19 cellular contexts compared by ENCODE assay signal in the genomic region with DNA sequence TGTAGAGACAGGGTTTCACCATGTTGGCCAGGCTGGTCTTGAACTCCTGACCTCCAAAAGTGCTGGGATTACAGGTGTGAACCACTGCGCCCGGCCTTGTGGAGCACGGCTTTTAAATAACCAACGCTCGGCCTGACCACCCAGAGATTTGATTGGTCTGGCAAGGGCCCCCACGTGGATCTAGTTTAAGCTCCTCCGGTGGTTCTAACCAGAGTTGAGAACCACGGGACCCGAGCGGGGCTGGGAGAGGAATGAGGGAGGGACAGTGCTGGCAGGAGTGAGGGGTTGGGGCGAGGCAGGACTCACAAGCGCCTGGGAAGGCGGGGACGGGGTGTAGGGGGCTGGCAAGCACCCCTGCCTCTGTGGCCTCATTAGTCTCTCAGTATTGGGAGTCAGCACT. TPM values are rescaled to one million over a fixed set of nuclear protein-coding genes. Genes with fewer than 3 reads are reported as not detected.
A peak's percentile ranks its signal among the peaks of the same experiment; 100 is the strongest.
DNase-seq lines count a peak whose midpoint lies in the region; ATAC-seq, FAIRE-seq and TF ChIP-seq lines count a peak whose summit lies in the region.
"Had no signal": no experiment of that assay in that cellular context is flagged by ENCODE, and none has a peak within 500 bp of the region (broad histone marks: within the 10 kb centered on the region; RNA-seq: fewer than 3 reads in every experiment).

No MANE protein-coding gene starts in this region.

- peak overlapping the region; percentile 100 for H3K4me3 Mint-ChIP-seq in T-helper 2 cell treated with Interferon-gamma antibody and Interleukin-4, amounts not matched to agents 5 μg/mL and 100 μg/mL, for 36 hours
- no peak overlapping the region for H3K4me3 Mint-ChIP-seq in GM23338
- H3K4me3 Mint-ChIP-seq: H9 had no signal

- H3K79me2 ChIP-seq in SU-DHL-6 (ENCODE audit: insufficient read depth, low read length) (peaks cover 83% of the 10 kb centered on the region), GM23338 (replicated peaks; ENCODE audit: insufficient read depth) (no peaks in the 10 kb centered on the region)

- peaks cover 34% of the 10 kb centered on the region for H3K4me1 Mint-ChIP-seq in T-helper 2 cell treated with Interferon-gamma antibody and Interleukin-4, amounts not matched to agents 5 μg/mL and 100 μg/mL, for 36 hours (ENCODE audit: low read depth)
- peaks cover 5% of the 10 kb centered on the region; the same call in 1 of the 3 replicates for H3K4me1 Mint-ChIP-seq in GM23338

- no peak for ATAC-seq in GM23338

- H2AFZ ChIP-seq in SU-DHL-6 (ENCODE audit: low read depth, low read length, severe bottlenecking) = no peak overlapping the region
- H2AFZ ChIP-seq in GM23338 = no peak overlapping the region

- H3K9me2 ChIP-seq in SU-DHL-6 (replicated peaks; ENCODE audit: insufficient read depth, low read length) = no peaks in the 10 kb centered on the region
- no peaks in the 10 kb centered on the region for H3K9me2 ChIP-seq in GM23338 (ENCODE audit: insufficient read depth)

- H3K36me3 ChIP-seq in BLaER1 treated with 17β-estradiol and CSF1 and Interleukin-3, amounts not matched to agents 10 nM and 100 nM = peaks cover 7 to 62% (median 37%) of the 10 kb centered on the region in 11 experiments
- H3K36me3 ChIP-seq in SU-DHL-6 (ENCODE audit: low read length) (peaks cover 20% of the 10 kb centered on the region), kidney (ENCODE audit: control insufficient read depth in 1 of 2, insufficient read depth in 2 of 2, low read length in 2 of 2) (no peaks in the 10 kb centered on the region), GM23338 (ENCODE audit: insufficient read depth) (no peaks in the 10 kb centered on the region)

- no peak for TF ChIP-seq CTCF in SU-DHL-6 (IDR thresholded peaks at IDR 0.05; ENCODE audit: insufficient read depth, low read length, poor library complexity, severe bottlenecking)
- no peak for TF ChIP-seq CTCF in kidney (IDR thresholded peaks at IDR 0.05; ENCODE audit: borderline replicate concordance, extremely low read depth, insufficient read depth)
- no peak for TF ChIP-seq CTCF in GM23338 (conservative IDR thresholded peaks at IDR 0.05; ENCODE audit: low read depth in 2 of 2)

- H3K4me1 ChIP-seq in BLaER1 treated with 17β-estradiol and CSF1 and Interleukin-3, amounts not matched to agents 10 nM and 100 nM = peaks cover 39 to 63% (median 52%) of the 10 kb centered on the region in 10 experiments
- H3K4me1 ChIP-seq in kidney (ENCODE audit: control insufficient read depth in 1 of 2, insufficient read depth in 1 of 2, low read depth in 1 of 2, low read length in 2 of 2) (no peaks in the 10 kb centered on the region), GM23338 (ENCODE audit: insufficient read depth) (no peaks in the 10 kb centered on the region)
- H3K4me1 ChIP-seq: Caco-2 had no signal

- H3F3A ChIP-seq in SU-DHL-6 (ENCODE audit: insufficient read depth) (peaks cover 20% of the 10 kb centered on the region), GM23338 (replicated peaks; ENCODE audit: low read depth) (no peaks in the 10 kb centered on the region)

- no peak for DNase-seq in T-helper 2 cell treated with Interferon-gamma antibody and Interleukin-4, amounts not matched to agents 5 μg/mL and 100 μg/mL, for 36 hours (ENCODE audit: low spot score)
- DNase-seq in T-helper 2 cell (no peak), kidney (peak; percentile 52), RCC 7860 (ENCODE audit: low spot score) (no peak), putamen (ENCODE audit: low spot score) (no peak), GM23338 (ENCODE audit: low spot score) (no peak)
- DNase-seq: Caco-2, H9, MM.1S, NCI-H1105, NCI-H187 treated with DMSO at 0.1 percent for 48 hours, NCI-H2171, NCI-H510A, SIG-M5 had no signal

- no peaks in the 10 kb centered on the region for H3K27me3 Mint-ChIP-seq in T-helper 2 cell treated with Interferon-gamma antibody and Interleukin-4, amounts not matched to agents 5 μg/mL and 100 μg/mL, for 36 hours (ENCODE audit: low read depth)
- H3K27me3 Mint-ChIP-seq in GM23338 (ENCODE audit: insufficient read depth, low read depth, poor library complexity) = peaks cover 3% of the 10 kb centered on the region

- H4K20me1 ChIP-seq in BLaER1 treated with 17β-estradiol and CSF1 and Interleukin-3, amounts not matched to agents 10 nM and 100 nM = peaks cover 0 to 47% (median 30%) of the 10 kb centered on the region in 11 experiments; a peak in 14 of 22 replicates
- H4K20me1 ChIP-seq in SU-DHL-6 (ENCODE audit: low read depth, low read length) (no peaks in the 10 kb centered on the region), GM23338 (replicated peaks; ENCODE audit: insufficient read depth) (no peaks in the 10 kb centered on the region)

- peaks cover 59% of the 10 kb centered on the region for H3K36me3 Mint-ChIP-seq in T-helper 2 cell treated with Interferon-gamma antibody and Interleukin-4, amounts not matched to agents 5 μg/mL and 100 μg/mL, for 36 hours (ENCODE audit: low read depth)
- peaks cover 6% of the 10 kb centered on the region for H3K36me3 Mint-ChIP-seq in GM23338 (ENCODE audit: low read depth)

- peak overlapping the region in 6 of 11 experiments; percentile 96 to 100 (median 98); a peak in 5 of 22 replicates for H3K4me2 ChIP-seq in BLaER1 treated with 17β-estradiol and CSF1 and Interleukin-3, amounts not matched to agents 10 nM and 100 nM
- H3K4me2 ChIP-seq in SU-DHL-6 (ENCODE audit: low read depth, low read length, poor library complexity, severe bottlenecking) (peak overlapping the region; percentile 77), GM23338 (no peak overlapping the region)

- H3K9ac ChIP-seq in BLaER1 treated with 17β-estradiol and CSF1 and Interleukin-3, amounts not matched to agents 10 nM and 100 nM = no peak overlapping the region
- no peak overlapping the region for H3K9ac ChIP-seq in SU-DHL-6 (ENCODE audit: low read length)
- no peak overlapping the region for H3K9ac ChIP-seq in kidney (ENCODE audit: low read length in 2 of 2)

- no peak overlapping the region for H3K4me3 ChIP-seq in BLaER1 treated with 17β-estradiol and CSF1 and Interleukin-3, amounts not matched to agents 10 nM and 100 nM
- H3K4me3 ChIP-seq in SU-DHL-6 (ENCODE audit: insufficient read depth, low read length, poor library complexity, severe bottlenecking) (no peak overlapping the region), kidney (ENCODE audit: low read length in 2 of 2) (no peak overlapping the region), GM23338 (no peak overlapping the region)

- intact Hi-C loops in kidney (cut with DNase I) = no loop called here

- no peak overlapping the region for H3K27ac Mint-ChIP-seq in T-helper 2 cell treated with Interferon-gamma antibody and Interleukin-4, amounts not matched to agents 5 μg/mL and 100 μg/mL, for 36 hours
- no peak overlapping the region for H3K27ac Mint-ChIP-seq in GM23338
- H3K27ac Mint-ChIP-seq: H9 had no signal

- peaks cover 14% of the 10 kb centered on the region for H3K9me3 Mint-ChIP-seq in T-helper 2 cell treated with Interferon-gamma antibody and Interleukin-4, amounts not matched to agents 5 μg/mL and 100 μg/mL, for 36 hours
- peaks cover 10% of the 10 kb centered on the region for H3K9me3 Mint-ChIP-seq in GM23338

- H3K9me3 ChIP-seq in BLaER1 treated with 17β-estradiol and CSF1 and Interleukin-3, amounts not matched to agents 10 nM and 100 nM (replicated peaks in 1 of 11) = peaks cover 16 to 29% (median 24%) of the 10 kb centered on the region in 11 experiments
- no peaks in the 10 kb centered on the region for H3K9me3 ChIP-seq in SU-DHL-6 (ENCODE audit: insufficient read depth, low read length)
- H3K9me3 ChIP-seq in kidney (ENCODE audit: control insufficient read depth in 1 of 2, low read length in 2 of 2) = peaks cover 0 to 6% of the 10 kb centered on the region in 2 donors

- FAIRE-seq in kidney (lab: Jason Lieb, UNC) (no peak), RCC 7860 (lab: Jason Lieb, UNC) (no peak)
- FAIRE-seq: GM18507 had no signal

- peak overlapping the region in 1 of 11 experiments; percentile 95; a peak in 1 of 22 replicates for H3K27ac ChIP-seq in BLaER1 treated with 17β-estradiol and CSF1 and Interleukin-3, amounts not matched to agents 10 nM and 100 nM
- H3K27ac ChIP-seq in SU-DHL-6 (ENCODE audit: low read depth, low read length) = 0 out of 2 replicates have a peak overlapping the region, but pooled peaks have one; percentile 97
- no peak overlapping the region for H3K27ac ChIP-seq in kidney (ENCODE audit: low read depth in 2 of 2, low read length in 2 of 2)
- no peak overlapping the region for H3K27ac ChIP-seq in GM23338 (ENCODE audit: low read depth)
- H3K27ac ChIP-seq: 22Rv1 had no signal

- no peaks in the 10 kb centered on the region for H3K27me3 ChIP-seq in BLaER1 treated with 17β-estradiol and CSF1 and Interleukin-3, amounts not matched to agents 10 nM and 100 nM
- no peaks in the 10 kb centered on the region for H3K27me3 ChIP-seq in SU-DHL-6 (ENCODE audit: low read length)
- H3K27me3 ChIP-seq in GM23338 (ENCODE audit: insufficient read depth) = no peaks in the 10 kb centered on the region

RNA-seq across cellular contexts. Expression of a gene that starts 3.0 kb away (rescaled TPM):
- total RNA-seq in kidney = 5.3 TPM
- 0.52 TPM for polyA plus RNA-seq in kidney (ENCODE audit: insufficient read depth, low read depth, low replicate concordance)
- total RNA-seq in GM23338 (2014; rRNA removed; shearing (Covaris generic)) = 0.49 and 0.82 TPM in 2 replicates
- polyA plus RNA-seq in GM23338 (2016; fragmentation: Nextera tagmentation; extraction: Ambion mirVana) = 0.11 and 0.28 TPM in 2 replicates
- total RNA-seq: Caco-2 had no signal
- polyA plus RNA-seq: BJ had no signal

RNA-seq across cellular contexts. Expression of a gene that starts 37.2 kb away (rescaled TPM):
- 4.8 TPM for total RNA-seq in kidney
- 1.0 TPM for polyA plus RNA-seq in kidney (ENCODE audit: insufficient read depth, low read depth, low replicate concordance)
- 12.6 and 15.2 TPM in 2 replicates for total RNA-seq in GM23338 (2014; rRNA removed; shearing (Covaris generic))
- 2.9 and 3.0 TPM in 2 replicates for polyA plus RNA-seq in GM23338 (2016; fragmentation: Nextera tagmentation; extraction: Ambion mirVana)
